Comparison of ENCODE assay signal across 25 cellular contexts in the genomic region with DNA sequence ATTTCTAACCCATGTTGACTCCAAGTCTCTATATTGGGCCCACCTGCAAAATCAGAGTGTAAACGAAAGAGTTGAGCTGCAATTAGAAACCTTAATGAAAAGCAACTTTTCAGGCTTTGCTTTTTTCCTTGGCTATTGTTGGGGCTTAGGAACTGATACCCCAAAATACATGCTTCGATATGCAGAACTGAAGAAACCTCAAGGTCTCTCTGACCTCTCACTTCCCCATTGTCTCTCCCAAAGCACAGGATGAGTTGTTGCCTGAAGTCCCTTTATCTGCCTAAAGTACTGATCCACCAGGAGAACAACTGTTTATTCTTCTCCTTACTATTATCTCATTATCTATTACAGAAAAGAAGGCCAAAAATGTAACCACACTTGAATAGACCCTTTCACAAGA.
"Had no signal": no experiment of that assay in that cellular context is flagged by ENCODE, and none has a peak within 500 bp of the region (broad histone marks: within the 10 kb centered on the region; RNA-seq: fewer than 3 reads in every experiment).

No MANE protein-coding gene starts in this region.

- H3K27ac ChIP-seq: adrenal gland, ascending aorta, brain microvascular endothelial cell, gastroesophageal sphincter, left ventricle myocardium inferior, neural progenitor cell, prostate gland, spleen, upper lobe of right lung had no signal

- H3K4me3 ChIP-seq: adrenal gland, ascending aorta, gastroesophageal sphincter, left ventricle myocardium inferior, neural progenitor cell, prostate gland, spleen, upper lobe of right lung had no signal

- H3K4me3 Mint-ChIP-seq: activated naive CD8-positive, alpha-beta T cell; activated T-cell treated with anti-CD3 and anti-CD28 coated beads, Interleukin-2, amount 50 U/mL, for 4 hours; dendritic cell treated with granulocyte-macrophage colony-stimulating factor and Interleukin-4, amounts not matched to agents 40 ng/mL and 50 ng/mL, for 4 days; naive thymus-derived CD4-positive, alpha-beta T cell; neural progenitor cell had no signal

- H3K9me3 ChIP-seq: adrenal gland, ascending aorta, gastroesophageal sphincter, left ventricle myocardium inferior, prostate gland, upper lobe of right lung had no signal

- ATAC-seq: activated T-cell treated with anti-CD3 and anti-CD28 coated beads, Interleukin-2, amount 50 U/mL, for 4 hours; gastroesophageal sphincter; naive thymus-derived CD4-positive, alpha-beta T cell; stimulated activated naive CD8-positive, alpha-beta T cell treated with anti-CD3 and anti-CD28 coated beads, Interleukin-15, Interleukin-2, amounts not matched to agents 100 U/mL and 50 U/mL, for 24 hours; upper lobe of right lung had no signal

- H3K27me3 Mint-ChIP-seq: activated naive CD8-positive, alpha-beta T cell; dendritic cell treated with granulocyte-macrophage colony-stimulating factor and Interleukin-4, amounts not matched to agents 40 ng/mL and 50 ng/mL, for 4 days had no signal

- H3K36me3 ChIP-seq: adrenal gland, ascending aorta, brain microvascular endothelial cell, gastroesophageal sphincter, left ventricle myocardium inferior, neural progenitor cell, prostate gland, spleen, upper lobe of right lung had no signal

- H3K4me1 Mint-ChIP-seq: naive thymus-derived CD4-positive, alpha-beta T cell had no signal

- DNase-seq: activated CD4-positive, alpha-beta T cell treated with anti-CD3 and anti-CD28 coated beads for 4 hours; activated CD4-positive, alpha-beta T cell treated with anti-CD3 and anti-CD28 coated beads, Interleukin-2, amount 50 U/mL, for 48 hours; activated CD4-positive, CD25-positive, alpha-beta regulatory T cell; activated CD8-positive, alpha-beta memory T cell treated with anti-CD3 and anti-CD28 coated beads, Interleukin-2, amount 50 U/mL, for 48 hours; activated naive CD4-positive, alpha-beta T cell; activated T-cell treated with anti-CD3 and anti-CD28 coated beads, Interleukin-2, amount 50 U/mL, for 4 hours; adrenal gland; brain microvascular endothelial cell; caudate nucleus; effector CD4-positive, alpha-beta T cell; head of caudate nucleus; hypothalamus; left ventricle myocardium inferior; naive thymus-derived CD4-positive, alpha-beta T cell; spleen; stimulated activated CD4-positive, alpha-beta T cell treated with anti-CD3 and anti-CD28 coated beads, Interleukin-4, amount 100 ng/mL, for 1 hour; stimulated activated naive CD8-positive, alpha-beta T cell treated with anti-CD3 and anti-CD28 coated beads, Interleukin-15, Interleukin-2, amounts not matched to agents 100 U/mL and 50 U/mL, for 24 hours; upper lobe of right lung had no signal

- H3K27me3 ChIP-seq: adrenal gland, ascending aorta, brain microvascular endothelial cell, gastroesophageal sphincter, neural progenitor cell, spleen, upper lobe of right lung had no signal

- H3K36me3 Mint-ChIP-seq: activated naive CD8-positive, alpha-beta T cell; naive thymus-derived CD4-positive, alpha-beta T cell; neural progenitor cell had no signal

- H3K4me1 ChIP-seq: adrenal gland, ascending aorta, gastroesophageal sphincter, left ventricle myocardium inferior, prostate gland, spleen, upper lobe of right lung had no signal

- H3K27ac Mint-ChIP-seq: activated naive CD8-positive, alpha-beta T cell; activated T-helper 2 cell treated with anti-CD3 and anti-CD28 coated beads, Interferon-gamma antibody, Interleukin-2, Interleukin-4, amounts not matched to agents 10 μg/mL and 5 μg/mL and 100 μg/mL, durations not matched to agents 14 hours and 24 hours and 36 hours; dendritic cell treated with granulocyte-macrophage colony-stimulating factor and Interleukin-4, amounts not matched to agents 40 ng/mL and 50 ng/mL, for 4 days; naive thymus-derived CD4-positive, alpha-beta T cell; neural progenitor cell had no signal
